Comparison of ENCODE assay signal across 8 cellular contexts in genomic region chr5:151158287-151158661, GRCh38. TPM values are rescaled to one million over a fixed set of nuclear protein-coding genes. Genes with fewer than 3 reads are reported as not detected.
A peak's percentile ranks its signal among the peaks of the same experiment; 100 is the strongest.
DNase-seq lines count a peak whose midpoint lies in the region; ATAC-seq and TF ChIP-seq lines count a peak whose summit lies in the region.

No MANE protein-coding gene starts in this region.

- peaks cover 62% of the 10 kb centered on the region for H3K4me1 ChIP-seq in DOHH2 (ENCODE audit: control insufficient read depth, low read length)

- TF ChIP-seq CTCF in DOHH2 (IDR thresholded peaks at IDR 0.05; ENCODE audit: low read depth, low read length, poor library complexity, severe bottlenecking) = no peak
- TF ChIP-seq CTCF in NB4 (IDR thresholded peaks at IDR 0.05; ENCODE audit: low read depth, low read length) = no peak
- TF ChIP-seq CTCF in coronary artery (IDR thresholded peaks at IDR 0.05) = no peak
- TF ChIP-seq CTCF in natural killer cell (IDR thresholded peaks at IDR 0.05) = no peak

- peak; percentile 68 for DNase-seq in NB4 (ENCODE audit: low read depth)
- DNase-seq in coronary artery (ENCODE audit: low spot score) = no peak
- no peak for DNase-seq in natural killer cell
- no peak for DNase-seq in NCI-H2107 treated with DMSO at 0.1 percent for 48 hours (lab: John Stamatoyannopoulos, UW; ENCODE audit: unreplicated experiment)
- no peak for DNase-seq in posterior vena cava (ENCODE audit: low spot score)
- DNase-seq in COLO829 (ENCODE audit: low spot score) = no peak

- peaks cover 18% of the 10 kb centered on the region for H3K27me3 ChIP-seq in DOHH2 (ENCODE audit: control insufficient read depth, low read length)

- H3K9me2 ChIP-seq in DOHH2 (replicated peaks; ENCODE audit: control insufficient read depth, low read length) = no peaks in the 10 kb centered on the region

- H3F3A ChIP-seq in DOHH2 (ENCODE audit: control insufficient read depth, insufficient read depth) = peaks cover 7% of the 10 kb centered on the region; the same call in 1 of the 2 replicates

- ATAC-seq in natural killer cell (no peak), HG03520 (IDR thresholded peaks at IDR 0.05; ENCODE audit: unreplicated experiment) (no peak)

- no peaks in the 10 kb centered on the region for H3K27me3 Mint-ChIP-seq in natural killer cell (ENCODE audit: low read depth in 2 of 2)

- H3K27ac Mint-ChIP-seq in natural killer cell = peak overlapping the region; percentile 80 to 95

- H3K4me1 Mint-ChIP-seq in natural killer cell = peaks cover 52 to 54% of the 10 kb centered on the region in 2 donors

- H3K4me3 Mint-ChIP-seq in natural killer cell = peak overlapping the region; percentile 96

- H3K36me3 ChIP-seq in DOHH2 (ENCODE audit: control insufficient read depth, low read length) = no peaks in the 10 kb centered on the region

- intact Hi-C loops in natural killer cell (cut with micrococcal nuclease) (loop anchor here (5.0 to 10.0 kb wide), 2 partner anchors 57 to 79 kb away; no protein-coding TSS in a partner anchor), posterior vena cava (cut with DNase I) (no loop called here)

- TF ChIP-seq POLR2A in NB4 (IDR thresholded peaks at IDR 0.05; ENCODE audit: extremely low read depth, insufficient read length) = no peak

- H3K79me2 ChIP-seq in DOHH2 (ENCODE audit: control insufficient read depth, low read length) = no peaks in the 10 kb centered on the region

- no peaks in the 10 kb centered on the region for H3K9me3 Mint-ChIP-seq in natural killer cell

- H3K27ac ChIP-seq in DOHH2 (ENCODE audit: low read depth, low read length) (no peak overlapping the region), coronary artery (peak overlapping the region; percentile 76 to 91)

- peak overlapping the region; percentile 94 for H3K4me2 ChIP-seq in DOHH2 (ENCODE audit: low read length)

- H3K9me3 ChIP-seq in DOHH2 (ENCODE audit: control insufficient read depth, insufficient read depth, low read length) = no peaks in the 10 kb centered on the region

- H3K4me3 ChIP-seq in DOHH2 (ENCODE audit: low read length) = peak overlapping the region; percentile 80
- peak overlapping the region; percentile 78 for H3K4me3 ChIP-seq in NB4 (ENCODE audit: low read depth, low read length)
- peak overlapping the region; percentile 82 for H3K4me3 ChIP-seq in coronary artery

- H3K36me3 Mint-ChIP-seq in natural killer cell = no peaks in the 10 kb centered on the region

- no peaks in the 10 kb centered on the region for H4K20me1 ChIP-seq in DOHH2 (ENCODE audit: control insufficient read depth, insufficient read depth, low read depth, low read length)

RNA-seq across cellular contexts. Expression of gene ANXA6, which starts 0.7 kb away (rescaled TPM):
- total RNA-seq in natural killer cell (100 to 1,000 TPM; 504 to 629 (median 535) TPM), posterior vena cava (100 to 1,000 TPM; 328 to 430 TPM)
